Comparison of ENCODE assay signal across 8 cellular contexts in genomic region chr13:48585456-48585840, GRCh38. TPM values are rescaled to one million over a fixed set of nuclear protein-coding genes. Genes with fewer than 3 reads are reported as not detected.
A peak's percentile ranks its signal among the peaks of the same experiment; 100 is the strongest.
DNase-seq lines count a peak whose midpoint lies in the region; TF ChIP-seq lines count a peak whose summit lies in the region.

No MANE protein-coding gene starts in this region.

- H3K36me3 Mint-ChIP-seq in Calu3 (ENCODE audit: insufficient read depth, unreplicated experiment): peaks cover 11% of the 10 kb centered on the region

- H3K4me1 Mint-ChIP-seq in Calu3 (ENCODE audit: low read depth, unreplicated experiment): peaks cover 67% of the 10 kb centered on the region

- H3K27ac Mint-ChIP-seq in Calu3 (ENCODE audit: unreplicated experiment): peak overlapping the region; percentile 58

- DNase-seq in Calu3 (peak; percentile 57), NCI-H1105 (lab: John Stamatoyannopoulos, UW) (peak; percentile 12), epidermal melanocyte (ENCODE audit: insufficient read length, low spot score) (peak; percentile 74), mucosa of gallbladder (ENCODE audit: low spot score) (peak; percentile 43), HuH-7.5 (ENCODE audit: low spot score) (no peak), NCI-H82 treated with DMSO at 0.1 percent for 48 hours (lab: John Stamatoyannopoulos, UW; ENCODE audit: unreplicated experiment) (no peak), OCI-M2 (lab: John Stamatoyannopoulos, UW; ENCODE audit: unreplicated experiment) (no peak)
- no peak for DNase-seq in activated T-cell treated with anti-CD3 and anti-CD28 coated beads, Interleukin-2, amount 50 U/mL, for 48 hours

- H3K9me3 Mint-ChIP-seq in Calu3 (ENCODE audit: low read depth, unreplicated experiment): peaks cover 3% of the 10 kb centered on the region

- BruUV-seq in Calu3 (replicated peaks; lab: Mats Ljungman, UMichigan): no TSS peak

- no peak for TF ChIP-seq CTCF in Calu3 (IDR thresholded peaks at IDR 0.05; ENCODE audit: unreplicated experiment)

- no peaks in the 10 kb centered on the region for H3K27me3 Mint-ChIP-seq in Calu3 (ENCODE audit: unreplicated experiment)

- no peak overlapping the region for H3K4me3 Mint-ChIP-seq in Calu3 (ENCODE audit: low read depth, unreplicated experiment)

- intact Hi-C loops in Calu3 (cut with micrococcal nuclease; ENCODE audit: unreplicated experiment): loop anchor here (5.0 to 10.0 kb wide), 2 partner anchors 351 to 548 kb away; partner anchors contain the start of genes ITM2B and NUDT15

- CTCF ChIA-PET in Calu3 (lab: Charles Lee): interaction anchor here (1.2 kb wide), 1 partner anchor 547 kb away, joined by 4 read pairs; no protein-coding TSS in a partner anchor

RNA-seq across cellular contexts. Expression of gene RCBTB2, which starts 52.6 kb away (rescaled TPM):
- total RNA-seq in Calu3 (2022) (3.0 and 3.7 TPM in 2 replicates), mucosa of gallbladder (18.3 TPM)

Comparison
In these comparisons a context has a peak if more than half of its experiments do, and no peak if none do; other contexts are left out.
1. DNase-seq: peak in Calu3 (single experiment), NCI-H1105 (single experiment), epidermal melanocyte (single experiment) and mucosa of gallbladder (single experiment); none in HuH-7.5 (single experiment), NCI-H82 treated with DMSO at 0.1 percent for 48 hours (single experiment), activated T-cell treated with anti-CD3 and anti-CD28 coated beads, Interleukin-2, amount 50 U/mL, for 48 hours (0 of 2) and OCI-M2 (single experiment).